ENCODE assay signal across 14 cellular contexts in the genomic region with DNA sequence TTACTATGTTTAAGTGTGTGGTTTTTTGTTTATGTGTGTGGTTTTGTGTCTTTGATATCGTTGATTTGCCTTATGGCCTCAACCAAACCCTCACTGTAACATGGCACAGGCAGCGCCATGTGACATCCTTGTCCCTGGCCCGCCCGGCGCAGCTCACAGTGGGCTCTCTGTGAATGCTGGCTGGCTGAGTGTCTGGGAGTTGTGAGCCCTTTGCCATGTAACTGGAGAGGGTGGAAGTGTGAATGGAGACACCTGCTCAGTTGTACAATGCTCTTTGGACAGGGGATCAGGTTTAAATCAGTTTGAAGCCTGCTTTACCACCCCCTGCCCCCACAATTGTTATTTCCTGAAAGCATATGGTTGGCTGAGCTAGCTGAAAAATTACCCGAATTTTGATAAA. TPM values are rescaled to one million over a fixed set of nuclear protein-coding genes. Genes with fewer than 3 reads are reported as not detected.
DNase-seq lines count a peak whose midpoint lies in the region; ATAC-seq, FAIRE-seq and TF ChIP-seq lines count a peak whose summit lies in the region.
"Had no signal": no experiment of that assay in that cellular context is flagged by ENCODE, and none has a peak within 500 bp of the region (broad histone marks: within the 10 kb centered on the region; RNA-seq: fewer than 3 reads in every experiment).

No MANE protein-coding gene starts in this region.

- H3K4me3 ChIP-seq in heart right ventricle, result no peak overlapping the region
- H3K4me3 ChIP-seq in bronchial epithelial cell (ENCODE audit: low read depth, low read length), result no peak overlapping the region
- H3K4me3 ChIP-seq in testis, result no peak overlapping the region
- H3K4me3 ChIP-seq: MG63, thoracic aorta had no signal

- peaks cover 0 to 11% (median 0%) of the 10 kb centered on the region in 11 donors for H3K9me3 ChIP-seq in heart right ventricle
- H3K9me3 ChIP-seq in testis, result no peaks in the 10 kb centered on the region
- H3K9me3 ChIP-seq: Caco-2, MG63, thoracic aorta had no signal

- DNase-seq in heart right ventricle, result no peak
- no peak for DNase-seq in cardiac septum (ENCODE audit: low spot score)
- no peak for DNase-seq in bronchial epithelial cell (ENCODE audit: low read depth)
- DNase-seq in myocyte (ENCODE audit: low read depth), result peak; percentile 56
- no peak for DNase-seq in NCI-H1930 (lab: John Stamatoyannopoulos, UW)
- DNase-seq in activated CD4-positive, alpha-beta T cell treated with anti-CD3 and anti-CD28 coated beads, Interleukin-2, amount 50 U/mL, for 48 hours, result no peak
- no peak for DNase-seq in testis
- DNase-seq in NOMO-1 treated with DMSO at 0.1 percent for 48 hours (lab: John Stamatoyannopoulos, UW; ENCODE audit: unreplicated experiment), result no peak
- DNase-seq: activated CD8-positive, alpha-beta T cell treated with anti-CD3 and anti-CD28 coated beads, Interleukin-2, amount 10 ng/mL, durations not matched to agents 7 days and 5 days; Caco-2; GF-D8 had no signal

- intact Hi-C loops in heart right ventricle (cut with DNase I), result loop anchor here in 2 of 10 donors (5.0 kb wide), 1 partner anchor 38 kb away; no protein-coding TSS in a partner anchor
- intact Hi-C loops in cardiac septum (cut with DNase I), result no loop called here
- intact Hi-C loops in testis (cut with DNase I; ENCODE audit: low total_unique reads), result no loop called here

- FAIRE-seq in bronchial epithelial cell (lab: Jason Lieb, UNC), result peak; percentile 72

- H3K36me3 ChIP-seq in heart right ventricle (no peaks in the 10 kb centered on the region), bronchial epithelial cell (ENCODE audit: control insufficient read depth, insufficient read depth, low read length) (peaks cover 1% of the 10 kb centered on the region), testis (ENCODE audit: low read depth, missing control alignments) (no peaks in the 10 kb centered on the region)
- H3K36me3 ChIP-seq: MG63, thoracic aorta had no signal

- TF ChIP-seq POLR2A in testis (IDR thresholded peaks at IDR 0.05), result no peak

- peaks cover 4 to 71% (median 55%) of the 10 kb centered on the region in 9 donors for H3K4me1 ChIP-seq in heart right ventricle
- no peaks in the 10 kb centered on the region for H3K4me1 ChIP-seq in testis

- no peaks in the 10 kb centered on the region for H3K27me3 ChIP-seq in heart right ventricle
- no peaks in the 10 kb centered on the region for H3K27me3 ChIP-seq in bronchial epithelial cell (ENCODE audit: control insufficient read depth, insufficient read depth, low read length)
- no peaks in the 10 kb centered on the region for H3K27me3 ChIP-seq in testis
- H3K27me3 ChIP-seq: MG63 had no signal

- 87 to 92% methylated on average over 6 of the region's 6 CpGs for WGBS in heart right ventricle, 2 donors
- 89 to 91% methylated on average over 6 of the region's 6 CpGs for WGBS in testis, 2 donors

- TF ChIP-seq CTCF in heart right ventricle (IDR thresholded peaks at IDR 0.05) (no peak), bronchial epithelial cell (IDR thresholded peaks at IDR 0.05; ENCODE audit: insufficient read depth, low read length, severe bottlenecking) (no peak), testis (IDR thresholded peaks at IDR 0.05) (no peak)

- H3K27ac ChIP-seq in heart right ventricle (peak overlapping the region in 8 of 10 donors; percentile 31 to 70 (median 48)), testis (no peak overlapping the region)

- peak in 1 of 8 donors; percentile 22 for ATAC-seq in heart right ventricle
- ATAC-seq: activated CD8-positive, alpha-beta T cell treated with anti-CD3 and anti-CD28 coated beads, Interleukin-2, amount 10 ng/mL, durations not matched to agents 7 days and 5 days had no signal

RNA-seq across cellular contexts. Expression of gene TCF7L1, which starts 41.8 kb away (rescaled TPM):
- total RNA-seq in heart right ventricle (10 to 100 TPM in 3 of 10 donors, 1 to 10 TPM in 7; 4.5 to 10.9 (median 6.3) TPM), cardiac septum (6.0 TPM), bronchial epithelial cell (1.3 and 1.9 TPM in 2 replicates), myocyte (0.53 and 0.78 TPM in 2 replicates), testis (1 to 10 TPM; 6.7 TPM)
- polyA plus RNA-seq in heart right ventricle (1 to 10 TPM; 4.7 to 8.9 TPM), testis (ENCODE audit: insufficient read depth, low read depth, low replicate concordance) (11.9 TPM)
- polyA plus RNA-seq in myocyte (2012), result 8.2 TPM
- total RNA-seq: activated CD8-positive, alpha-beta T cell treated with anti-CD3 and anti-CD28 coated beads, Interleukin-2, amount 10 ng/mL, durations not matched to agents 7 days and 5 days; activated T-helper 1 cell treated with anti-CD3 and anti-CD28 coated beads, Interleukin-12 subunit alpha, Interleukin-12 subunit beta, Interleukin-2, Interleukin-4 antibody, amounts not matched to agents 30 ng/mL and 10 ng/mL and 1 ng/mL, durations not matched to agents 14 hours and 24 hours and 36 hours had no signal

Comparison
In these comparisons a context has a peak if more than half of its experiments do, and no peak if none do; other contexts are left out.
1. H3K27ac ChIP-seq: peak in heart right ventricle (8 of 10); none in testis (0 of 2).